In genomic region chr11:130831506-130832385, GRCh38 we compare ENCODE assay signal across 13 cellular contexts.
DNase-seq lines count a peak whose midpoint lies in the region; ATAC-seq and TF ChIP-seq lines count a peak whose summit lies in the region.
"Had no signal": no experiment of that assay in that cellular context is flagged by ENCODE, and none has a peak within 500 bp of the region (broad histone marks: within the 10 kb centered on the region; RNA-seq: fewer than 3 reads in every experiment).

No MANE protein-coding gene starts in this region.

- H3K4me3 Mint-ChIP-seq in chondrocyte (ENCODE audit: unreplicated experiment): no peak overlapping the region
- H3K4me3 Mint-ChIP-seq in osteocyte (ENCODE audit: unreplicated experiment): no peak overlapping the region
- no peak overlapping the region for H3K4me3 Mint-ChIP-seq in naive thymus-derived CD8-positive, alpha-beta T cell
- H3K4me3 Mint-ChIP-seq: activated T-cell treated with anti-CD3 and anti-CD28 coated beads, Interleukin-2, amount 50 U/mL, for 4 hours; immature natural killer cell; natural killer cell had no signal

- TF ChIP-seq CTCF in chondrocyte (IDR thresholded peaks at IDR 0.05) (no peak), osteocyte (IDR thresholded peaks at IDR 0.05) (no peak)

- H3K27me3 Mint-ChIP-seq in chondrocyte (ENCODE audit: low read depth) (no peaks in the 10 kb centered on the region), osteocyte (ENCODE audit: unreplicated experiment) (no peaks in the 10 kb centered on the region)
- peaks cover 0 to 11% (median 6%) of the 10 kb centered on the region in 5 donors for H3K27me3 Mint-ChIP-seq in naive thymus-derived CD8-positive, alpha-beta T cell

- H3K27ac Mint-ChIP-seq in chondrocyte (ENCODE audit: unreplicated experiment): peak overlapping the region; percentile 90
- H3K27ac Mint-ChIP-seq in osteocyte (ENCODE audit: unreplicated experiment): peak overlapping the region; percentile 80
- no peak overlapping the region for H3K27ac Mint-ChIP-seq in naive thymus-derived CD8-positive, alpha-beta T cell
- H3K27ac Mint-ChIP-seq: immature natural killer cell, natural killer cell had no signal

- H3K4me1 Mint-ChIP-seq in chondrocyte (ENCODE audit: low read depth) (peaks cover 79% of the 10 kb centered on the region), osteocyte (ENCODE audit: unreplicated experiment) (peaks cover 70% of the 10 kb centered on the region)
- no peaks in the 10 kb centered on the region for H3K4me1 Mint-ChIP-seq in naive thymus-derived CD8-positive, alpha-beta T cell
- H3K4me1 Mint-ChIP-seq: immature natural killer cell, natural killer cell had no signal

- POLR2A ChIA-PET in naive thymus-derived CD8-positive, alpha-beta T cell (lab: Charles Lee): no interaction called here

- ATAC-seq in naive thymus-derived CD8-positive, alpha-beta T cell: no peak
- ATAC-seq: activated T-cell treated with anti-CD3 and anti-CD28 coated beads, Interleukin-2, amount 50 U/mL, for 4 hours; natural killer cell had no signal

- H3K9me3 Mint-ChIP-seq in chondrocyte (ENCODE audit: low read depth) (peaks cover 7% of the 10 kb centered on the region), osteocyte (ENCODE audit: unreplicated experiment) (peaks cover 9% of the 10 kb centered on the region)
- H3K9me3 Mint-ChIP-seq in naive thymus-derived CD8-positive, alpha-beta T cell: peaks cover 0 to 8% (median 4%) of the 10 kb centered on the region in 9 donors

- H3K36me3 Mint-ChIP-seq in chondrocyte (ENCODE audit: low read depth) (peaks cover 2% of the 10 kb centered on the region), osteocyte (ENCODE audit: unreplicated experiment) (peaks cover 4% of the 10 kb centered on the region)
- peaks cover 0 to 4% (median 0%) of the 10 kb centered on the region in 3 donors for H3K36me3 Mint-ChIP-seq in naive thymus-derived CD8-positive, alpha-beta T cell
- H3K36me3 Mint-ChIP-seq: immature natural killer cell had no signal

- DNase-seq in DMS 273 (lab: John Stamatoyannopoulos, UW; ENCODE audit: unreplicated experiment) (peak; percentile 69), DMS 273 treated with DMSO at 0.1 percent for 48 hours (lab: John Stamatoyannopoulos, UW) (no peak), NCI-H2171 (lab: John Stamatoyannopoulos, UW) (peak; percentile 72), chondrocyte (ENCODE audit: low spot score) (no peak), osteocyte (ENCODE audit: extremely low spot score, unreplicated experiment) (no peak), HK-2 (ENCODE audit: unreplicated experiment) (no peak), NCI-H187 treated with DMSO at 0.1 percent for 48 hours (lab: John Stamatoyannopoulos, UW) (no peak)
- DNase-seq in naive thymus-derived CD8-positive, alpha-beta T cell: no peak
- DNase-seq: activated T-cell treated with anti-CD3 and anti-CD28 coated beads, Interleukin-2, amount 50 U/mL, for 4 hours; brain microvascular endothelial cell; immature natural killer cell; natural killer cell; RPMI8226 had no signal

Comparison
In these comparisons a context has a peak if more than half of its experiments do, and no peak if none do; other contexts are left out.
1. DNase-seq: peak in DMS 273 (single experiment) and NCI-H2171 (single experiment); none in DMS 273 treated with DMSO at 0.1 percent for 48 hours (single experiment), chondrocyte (single experiment), osteocyte (single experiment), HK-2 (single experiment), NCI-H187 treated with DMSO at 0.1 percent for 48 hours (single experiment) and naive thymus-derived CD8-positive, alpha-beta T cell (0 of 10).
2. H3K27ac Mint-ChIP-seq: peak in chondrocyte (single experiment) and osteocyte (single experiment); none in naive thymus-derived CD8-positive, alpha-beta T cell (0 of 10).